In the genomic region with DNA sequence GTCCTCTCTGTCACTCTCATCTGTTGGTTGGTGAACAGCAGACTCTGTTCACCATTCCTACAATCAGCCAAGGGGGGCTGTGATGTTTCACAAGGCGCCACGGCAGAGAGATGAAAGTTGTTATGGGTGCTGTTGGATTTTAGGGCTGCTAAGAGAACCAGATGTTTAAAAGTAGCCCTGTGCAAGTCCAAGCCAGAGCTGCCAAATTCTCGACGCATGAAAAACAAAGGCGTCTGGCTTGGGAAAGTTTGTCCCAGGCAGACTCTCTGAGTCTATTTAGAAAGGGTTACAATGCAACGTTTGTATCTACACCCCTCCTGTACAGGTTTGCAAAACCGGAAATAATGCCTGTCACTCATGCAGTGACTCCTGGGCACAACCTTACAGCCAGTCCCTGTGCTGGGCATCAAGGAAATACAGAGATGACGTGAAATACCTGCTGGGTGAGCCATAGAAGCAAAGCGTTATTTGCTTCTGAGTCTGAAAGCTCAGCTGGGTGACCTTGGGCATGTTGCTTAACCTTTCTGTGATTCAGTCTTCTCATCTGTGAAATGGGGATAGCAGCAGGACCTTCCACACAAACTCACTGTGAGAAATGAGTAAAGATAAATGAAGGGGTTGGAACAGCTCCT, we compare ENCODE assay signal across 15 cellular contexts.
DNase-seq lines count a peak whose midpoint lies in the region; ATAC-seq, FAIRE-seq and TF ChIP-seq lines count a peak whose summit lies in the region.
"Had no signal": no experiment of that assay in that cellular context is flagged by ENCODE, and none has a peak within 500 bp of the region (broad histone marks: within the 10 kb centered on the region; RNA-seq: fewer than 3 reads in every experiment).

No MANE protein-coding gene starts in this region.

- peaks cover 3 to 16% (median 4%) of the 10 kb centered on the region in 5 donors for H3K9me3 Mint-ChIP-seq in CD8-positive, alpha-beta memory T cell
- peaks cover 8% of the 10 kb centered on the region; the same call in 1 of the 2 replicates for H3K9me3 Mint-ChIP-seq in WTC11
- H3K9me3 Mint-ChIP-seq in Caco-2 (ENCODE audit: unreplicated experiment): no peaks in the 10 kb centered on the region
- H3K9me3 Mint-ChIP-seq: IgD-negative memory B cell had no signal

- no peak for TF ChIP-seq EP300 in gastroesophageal sphincter (IDR thresholded peaks at IDR 0.05)

- peaks cover 49 to 86% (median 67%) of the 10 kb centered on the region in 3 donors for H3K4me1 Mint-ChIP-seq in CD8-positive, alpha-beta memory T cell
- H3K4me1 Mint-ChIP-seq in WTC11 (peaks cover 65% of the 10 kb centered on the region), Caco-2 (ENCODE audit: low read depth, unreplicated experiment) (peaks cover 12% of the 10 kb centered on the region)

- FAIRE-seq in pancreas (lab: Jason Lieb, UNC): no peak
- FAIRE-seq: H54 had no signal

- no peak for TF ChIP-seq CTCF in WTC11 (IDR thresholded peaks at IDR 0.05)
- no peak for TF ChIP-seq CTCF in gastroesophageal sphincter (IDR thresholded peaks at IDR 0.05)
- TF ChIP-seq CTCF in pancreas (IDR thresholded peaks at IDR 0.05): no peak
- TF ChIP-seq CTCF in Caco-2 (IDR thresholded peaks at IDR 0.05; ENCODE audit: insufficient read depth in 1 of 2, low read depth in 1 of 2, low read length in 1 of 2, severe bottlenecking in 1 of 2, unreplicated experiment in 1 of 2): no peak

- no peaks in the 10 kb centered on the region for H3K27me3 ChIP-seq in CD8-positive, alpha-beta memory T cell (ENCODE audit: insufficient read depth, low read length, poor library complexity, severe bottlenecking)
- H3K27me3 ChIP-seq in gastroesophageal sphincter (no peaks in the 10 kb centered on the region), pancreas (no peaks in the 10 kb centered on the region), Caco-2 (replicated peaks; ENCODE audit: control insufficient read depth, insufficient read depth, low read length) (no peaks in the 10 kb centered on the region)
- H3K27me3 ChIP-seq: dorsolateral prefrontal cortex had no signal

- CTCF ChIA-PET in CD8-positive, alpha-beta memory T cell (lab: Charles Lee): interaction anchor here (0.9 kb wide), 1 partner anchor 28 kb away, joined by 3 read pairs; no protein-coding TSS in a partner anchor
- CTCF ChIA-PET in WTC11 (lab: Charles Lee): interaction anchor here (1.0 kb wide), 1 partner anchor 10 kb away, joined by 3 read pairs; no protein-coding TSS in a partner anchor
- CTCF ChIA-PET in Caco-2 (lab: Charles Lee): no interaction called here

- no peaks in the 10 kb centered on the region for H3K36me3 ChIP-seq in CD8-positive, alpha-beta memory T cell (ENCODE audit: insufficient read depth, low read length)
- no peaks in the 10 kb centered on the region for H3K36me3 ChIP-seq in gastroesophageal sphincter
- no peaks in the 10 kb centered on the region for H3K36me3 ChIP-seq in pancreas
- H3K36me3 ChIP-seq in Caco-2 (ENCODE audit: control insufficient read depth, insufficient read depth, low read length): no peaks in the 10 kb centered on the region

- no peak overlapping the region for H3K27ac ChIP-seq in CD8-positive, alpha-beta memory T cell (ENCODE audit: low read depth, low read length)
- H3K27ac ChIP-seq in gastroesophageal sphincter (peak overlapping the region; percentile 48 to 92 (median 73)), pancreas (peak overlapping the region; percentile 62 to 89 (median 70))
- H3K27ac ChIP-seq: dorsolateral prefrontal cortex had no signal

- 12 to 45% methylated on average over 4 to 9 of the region's 9 CpGs for WGBS in gastroesophageal sphincter (ENCODE audit: low coverage in 1 of 2), 2 donors
- WGBS in pancreas, 2 donors: 16 to 19% methylated on average over 9 of the region's 9 CpGs

- intact Hi-C loops in pancreas (cut with DNase I): no loop called here
- intact Hi-C loops in Caco-2 (cut with micrococcal nuclease; ENCODE audit: unreplicated experiment): no loop called here

- POLR2A ChIA-PET in CD8-positive, alpha-beta memory T cell (lab: Charles Lee): interaction anchor here (2.6 kb wide), 1 partner anchor 26 kb away, joined by 17 read pairs; no protein-coding TSS in a partner anchor
- POLR2A ChIA-PET in WTC11 (lab: Charles Lee): no interaction called here
- POLR2A ChIA-PET in Caco-2 (lab: Charles Lee): no interaction called here

- no peaks in the 10 kb centered on the region for H3K27me3 Mint-ChIP-seq in CD8-positive, alpha-beta memory T cell
- H3K27me3 Mint-ChIP-seq in WTC11 (ENCODE audit: low read depth) (no peaks in the 10 kb centered on the region), Caco-2 (ENCODE audit: insufficient read depth, unreplicated experiment) (no peaks in the 10 kb centered on the region)
- H3K27me3 Mint-ChIP-seq: IgD-negative memory B cell had no signal

- no peak for DNase-seq in CD8-positive, alpha-beta memory T cell
- DNase-seq in WTC11 (ENCODE audit: low spot score) (no peak), pancreas (peak in 4 of 6 donors; percentile 46 to 78 (median 64)), Caco-2 (no peak)
- DNase-seq in activated naive CD4-positive, alpha-beta T cell (lab: John Stamatoyannopoulos, UW): no peak
- DNase-seq: activated CD4-positive, alpha-beta T cell treated with anti-CD3 and anti-CD28 coated beads, Interleukin-2, amount 50 U/mL, for 48 hours; C1 segment of cervical spinal cord; dorsolateral prefrontal cortex had no signal

- no peaks in the 10 kb centered on the region for H3K9me3 ChIP-seq in CD8-positive, alpha-beta memory T cell (ENCODE audit: low read length)
- H3K9me3 ChIP-seq in gastroesophageal sphincter: no peaks in the 10 kb centered on the region
- H3K9me3 ChIP-seq in pancreas: no peaks in the 10 kb centered on the region
- H3K9me3 ChIP-seq in Caco-2: no peaks in the 10 kb centered on the region

- H3K4me3 Mint-ChIP-seq in CD8-positive, alpha-beta memory T cell: peak overlapping the region in 2 of 7 donors; percentile 14 to 23
- H3K4me3 Mint-ChIP-seq in WTC11: no peak overlapping the region
- H3K4me3 Mint-ChIP-seq in Caco-2 (ENCODE audit: unreplicated experiment): no peak overlapping the region
- H3K4me3 Mint-ChIP-seq: IgD-negative memory B cell had no signal

- H3K4me1 ChIP-seq in CD8-positive, alpha-beta memory T cell (ENCODE audit: insufficient read depth, low read length): peaks cover 30% of the 10 kb centered on the region
- H3K4me1 ChIP-seq in gastroesophageal sphincter (peaks cover 11 to 54% (median 21%) of the 10 kb centered on the region in 3 donors), pancreas (peaks cover 23 to 33% (median 31%) of the 10 kb centered on the region in 3 donors), Caco-2 (peaks cover 3% of the 10 kb centered on the region; the same call in 1 of the 2 replicates)

- BruUV-seq in Caco-2 (replicated peaks; lab: Mats Ljungman, UMichigan): no TSS peak

- peaks cover 0 to 21% (median 9%) of the 10 kb centered on the region in 3 donors for H3K36me3 Mint-ChIP-seq in CD8-positive, alpha-beta memory T cell
- peaks cover 6% of the 10 kb centered on the region; the same call in 1 of the 2 replicates for H3K36me3 Mint-ChIP-seq in WTC11
- no peaks in the 10 kb centered on the region for H3K36me3 Mint-ChIP-seq in Caco-2 (ENCODE audit: insufficient read depth, unreplicated experiment)

- no peak for TF ChIP-seq POLR2A in gastroesophageal sphincter (IDR thresholded peaks at IDR 0.05)

- H3K27ac Mint-ChIP-seq in CD8-positive, alpha-beta memory T cell: peak overlapping the region; percentile 54 to 99 (median 97)
- H3K27ac Mint-ChIP-seq in WTC11: peak overlapping the region; percentile 19; the same call in 1 of the 2 replicates
- H3K27ac Mint-ChIP-seq in Caco-2 (ENCODE audit: unreplicated experiment): no peak overlapping the region

- no peak for ATAC-seq in WTC11
- ATAC-seq in gastroesophageal sphincter: peak; percentile 54
- peak; percentile 71 to 83 (median 74) for ATAC-seq in pancreas
- no peak for ATAC-seq in HG03139 (IDR thresholded peaks at IDR 0.05; ENCODE audit: unreplicated experiment)
- no peak for ATAC-seq in GM19324 (IDR thresholded peaks at IDR 0.05; ENCODE audit: low FRiP score, unreplicated experiment)
- ATAC-seq: activated naive CD4-positive, alpha-beta T cell treated with anti-CD3 and anti-CD28 coated beads, Interleukin-2, amount 50 U/mL, for 72 hours had no signal

- H3K4me3 ChIP-seq in CD8-positive, alpha-beta memory T cell (ENCODE audit: low read length): no peak overlapping the region
- H3K4me3 ChIP-seq in gastroesophageal sphincter (no peak overlapping the region), pancreas (peak overlapping the region in 1 of 4 donors; percentile 3), Caco-2 (ENCODE audit: low read depth, low read length) (no peak overlapping the region)
- H3K4me3 ChIP-seq: dorsolateral prefrontal cortex, smooth muscle cell had no signal

TF ChIP-seq in WTC11, 78 proteins besides CTCF, POLR2A, EP300 and RAD21 (continues in another document):
- TF ChIP-seq ZNF423 (CRISPR knock-in tag; IDR thresholded peaks at IDR 0.05) (no peak), ZNF416 (CRISPR knock-in tag; IDR thresholded peaks at IDR 0.05) (no peak), E2F5 (CRISPR knock-in tag; IDR thresholded peaks at IDR 0.05) (no peak), ETV6 (CRISPR knock-in tag; IDR thresholded peaks at IDR 0.05) (no peak), NFATC4 (CRISPR knock-in tag; IDR thresholded peaks at IDR 0.05) (no peak), PREB (CRISPR knock-in tag; IDR thresholded peaks at IDR 0.05; ENCODE audit: borderline replicate concordance) (no peak)
- TF ChIP-seq, protein P1, sequence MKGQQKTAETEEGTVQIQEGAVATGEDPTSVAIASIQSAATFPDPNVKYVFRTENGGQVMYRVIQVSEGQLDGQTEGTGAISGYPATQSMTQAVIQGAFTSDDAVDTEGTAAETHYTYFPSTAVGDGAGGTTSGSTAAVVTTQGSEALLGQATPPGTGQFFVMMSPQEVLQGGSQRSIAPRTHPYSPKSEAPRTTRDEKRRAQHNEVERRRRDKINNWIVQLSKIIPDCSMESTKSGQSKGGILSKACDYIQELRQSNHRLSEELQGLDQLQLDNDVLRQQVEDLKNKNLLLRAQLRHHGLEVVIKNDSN (CRISPR knock-in tag; IDR thresholded peaks at IDR 0.05): no peak

Comparison
In these comparisons a context has a peak if more than half of its experiments do, and no peak if none do; other contexts are left out.
1. DNase-seq: peak in pancreas (4 of 6); none in CD8-positive, alpha-beta memory T cell (0 of 5), WTC11 (single experiment), Caco-2 (0 of 2) and activated naive CD4-positive, alpha-beta T cell (0 of 4).
2. ATAC-seq: peak in gastroesophageal sphincter (single experiment) and pancreas (4 of 4); none in WTC11 (single experiment), HG03139 (single experiment) and GM19324 (single experiment).